In the genomic region with DNA sequence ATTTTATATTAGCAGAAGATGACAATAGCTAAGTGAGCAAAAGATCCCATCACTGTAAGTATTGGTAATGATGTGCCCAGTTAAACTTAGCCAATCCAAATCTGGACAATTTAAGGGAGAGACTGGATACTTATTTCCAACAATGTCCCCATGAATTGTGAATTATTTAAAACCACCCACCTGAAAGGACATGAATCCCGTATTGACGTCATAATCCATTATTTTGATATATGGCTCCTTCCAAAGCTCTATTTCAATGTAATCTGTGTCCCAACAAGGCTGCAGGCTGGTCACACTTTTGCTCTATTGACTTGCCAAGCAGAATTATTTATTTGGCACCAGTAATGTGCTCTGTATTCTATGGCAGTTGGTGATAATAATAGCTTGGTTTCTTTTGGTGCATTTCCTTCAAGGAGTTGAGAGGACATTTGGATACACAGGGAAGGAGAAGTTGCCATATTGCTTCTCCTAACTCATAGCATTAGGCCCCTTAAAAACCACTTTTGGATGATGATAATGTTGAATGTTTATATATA, we compare ENCODE assay signal across 29 cellular contexts.
"Had no signal": no experiment of that assay in that cellular context is flagged by ENCODE, and none has a peak within 500 bp of the region (broad histone marks: within the 10 kb centered on the region; RNA-seq: fewer than 3 reads in every experiment).

No MANE protein-coding gene starts in this region.

- H3K4me1 ChIP-seq: stomach, suprapubic skin, testis, thyroid gland, tibial artery, tibial nerve, transverse colon, upper lobe of left lung, upper lobe of right lung, uterus, vagina had no signal

- H3K27me3 ChIP-seq: stomach, suprapubic skin, testis, thyroid gland, tibial artery, tibial nerve, transverse colon, upper lobe of left lung, upper lobe of right lung, uterus, vagina had no signal

- H3K4me3 ChIP-seq: stomach, suprapubic skin, testis, thoracic aorta, thyroid gland, tibial artery, tibial nerve, transverse colon, upper lobe of left lung, upper lobe of right lung, uterus, vagina had no signal

- DNase-seq: stimulated activated CD4-positive, alpha-beta T cell treated with anti-CD3 and anti-CD28 coated beads, Interleukin-2, amount 100 ng/mL, for 48 hours; stimulated activated CD4-positive, alpha-beta T cell treated with anti-CD3 and anti-CD28 coated beads, Interleukin-4, amount 100 ng/mL, for 1 hour; stimulated activated CD4-positive, alpha-beta T cell treated with anti-CD3 and anti-CD28 coated beads, Interleukin-4, amount 100 ng/mL, for 24 hours; stimulated activated CD4-positive, alpha-beta T cell treated with anti-CD3 and anti-CD28 coated beads, Interleukin-4, amount 100 ng/mL, for 4 hours; stimulated activated CD8-positive, alpha-beta memory T cell treated with anti-CD3 and anti-CD28 coated beads, Interleukin-4, amount 100 ng/mL, for 48 hours; stimulated activated naive B cell treated with anti-CD40 and anti-IgM and Interleukin-4, amounts not matched to agents 10 μg/mL and 1 μg/mL and 100 μg/mL, for 72 hours; stimulated activated naive CD4-positive, alpha-beta T cell; stimulated activated naive CD4-positive, alpha-beta T cell treated with Interleukin-2 at 50 U/mL for 16 hours; stimulated activated naive CD8-positive, alpha-beta T cell treated with anti-CD3 and anti-CD28 coated beads, Interleukin-15, amount 100 ng/mL, for 72 hours; stimulated activated naive CD8-positive, alpha-beta T cell treated with anti-CD3 and anti-CD28 coated beads, Interleukin-15, Interleukin-2, amounts not matched to agents 100 U/mL and 50 U/mL, for 24 hours; stomach; substantia nigra; testis; thyroid gland; tibial artery; transverse colon; trophoblast cell; upper lobe of left lung; upper lobe of right lung; uterus had no signal

- H3K9me3 Mint-ChIP-seq: stimulated activated effector memory CD8-positive, alpha-beta T cell treated with anti-CD3 and anti-CD28 coated beads, Interleukin-12 subunit alpha, Interleukin-12 subunit beta, amount 100 ng/mL, for 72 hours; stimulated activated naive B cell treated with anti-CD40 and anti-IgM and Interleukin-4, amounts not matched to agents 10 μg/mL and 1 μg/mL and 100 μg/mL, for 72 hours had no signal

- H3K27ac Mint-ChIP-seq: stimulated activated effector memory CD8-positive, alpha-beta T cell treated with anti-CD3 and anti-CD28 coated beads, Interleukin-12 subunit alpha, Interleukin-12 subunit beta, amount 100 ng/mL, for 72 hours; stimulated activated memory B cell treated with anti-CD40 and anti-IgM and Interleukin-4, amounts not matched to agents 10 μg/mL and 1 μg/mL and 100 μg/mL, for 72 hours; stimulated activated naive B cell treated with anti-CD40 and anti-IgM and Interleukin-4, amounts not matched to agents 10 μg/mL and 1 μg/mL and 100 μg/mL, for 72 hours; stimulated activated naive CD8-positive, alpha-beta T cell treated with anti-CD3 and anti-CD28 coated beads, Interleukin-15, amount 100 ng/mL, for 72 hours; stimulated activated naive CD8-positive, alpha-beta T cell treated with anti-CD3 and anti-CD28 coated beads, Interleukin-15, Interleukin-2, amounts not matched to agents 100 ng/mL and 50 ng/mL, for 24 hours; type B pancreatic cell had no signal

- H3K27me3 Mint-ChIP-seq: stimulated activated memory B cell treated with anti-CD40 and anti-IgM and Interleukin-4, amounts not matched to agents 10 μg/mL and 1 μg/mL and 100 μg/mL, for 72 hours; stimulated activated naive B cell treated with anti-CD40 and anti-IgM and Interleukin-4, amounts not matched to agents 10 μg/mL and 1 μg/mL and 100 μg/mL, for 72 hours; stimulated activated naive CD8-positive, alpha-beta T cell treated with anti-CD3 and anti-CD28 coated beads, Interleukin-15, amount 100 ng/mL, for 72 hours; type B pancreatic cell had no signal

- ATAC-seq: stimulated activated effector memory CD8-positive, alpha-beta T cell treated with anti-CD3 and anti-CD28 coated beads, Interleukin-12 subunit alpha, Interleukin-12 subunit beta, amount 100 ng/mL, for 72 hours; stimulated activated memory B cell treated with anti-CD40 and anti-IgM and Interleukin-4, amounts not matched to agents 10 μg/mL and 1 μg/mL and 100 μg/mL, for 72 hours; stimulated activated naive B cell treated with anti-CD40 and anti-IgM and Interleukin-4, amounts not matched to agents 10 μg/mL and 1 μg/mL and 100 μg/mL, for 72 hours; stimulated activated naive CD8-positive, alpha-beta T cell treated with anti-CD3 and anti-CD28 coated beads, Interleukin-15, amount 100 ng/mL, for 72 hours; stimulated activated naive CD8-positive, alpha-beta T cell treated with anti-CD3 and anti-CD28 coated beads, Interleukin-15, Interleukin-2, amounts not matched to agents 100 U/mL and 50 U/mL, for 24 hours; upper lobe of right lung had no signal

- H3K36me3 Mint-ChIP-seq: stimulated activated effector memory CD8-positive, alpha-beta T cell treated with anti-CD3 and anti-CD28 coated beads, Interleukin-12 subunit alpha, Interleukin-12 subunit beta, amount 100 ng/mL, for 72 hours; stimulated activated memory B cell treated with anti-CD40 and anti-IgM and Interleukin-4, amounts not matched to agents 10 μg/mL and 1 μg/mL and 100 μg/mL, for 72 hours; stimulated activated naive B cell treated with anti-CD40 and anti-IgM and Interleukin-4, amounts not matched to agents 10 μg/mL and 1 μg/mL and 100 μg/mL, for 72 hours; type B pancreatic cell had no signal

- H3K27ac ChIP-seq: stomach, suprapubic skin, testis, thoracic aorta, thyroid gland, tibial artery, tibial nerve, transverse colon, upper lobe of left lung, upper lobe of right lung, uterus, vagina had no signal

- H3K36me3 ChIP-seq: stomach, suprapubic skin, thoracic aorta, thyroid gland, tibial artery, tibial nerve, transverse colon, upper lobe of left lung, upper lobe of right lung, uterus, vagina had no signal

- H3K4me3 Mint-ChIP-seq: stimulated activated effector memory CD8-positive, alpha-beta T cell treated with anti-CD3 and anti-CD28 coated beads, Interleukin-12 subunit alpha, Interleukin-12 subunit beta, amount 100 ng/mL, for 72 hours; stimulated activated memory B cell treated with anti-CD40 and anti-IgM and Interleukin-4, amounts not matched to agents 10 μg/mL and 1 μg/mL and 100 μg/mL, for 72 hours; stimulated activated naive B cell treated with anti-CD40 and anti-IgM and Interleukin-4, amounts not matched to agents 10 μg/mL and 1 μg/mL and 100 μg/mL, for 72 hours; stimulated activated naive CD8-positive, alpha-beta T cell treated with anti-CD3 and anti-CD28 coated beads, Interleukin-15, amount 100 ng/mL, for 72 hours; stimulated activated naive CD8-positive, alpha-beta T cell treated with anti-CD3 and anti-CD28 coated beads, Interleukin-15, Interleukin-2, amounts not matched to agents 100 ng/mL and 50 ng/mL, for 24 hours; type B pancreatic cell had no signal

- H3K4me1 Mint-ChIP-seq: stimulated activated effector memory CD8-positive, alpha-beta T cell treated with anti-CD3 and anti-CD28 coated beads, Interleukin-12 subunit alpha, Interleukin-12 subunit beta, amount 100 ng/mL, for 72 hours; stimulated activated memory B cell treated with anti-CD40 and anti-IgM and Interleukin-4, amounts not matched to agents 10 μg/mL and 1 μg/mL and 100 μg/mL, for 72 hours; stimulated activated naive B cell treated with anti-CD40 and anti-IgM and Interleukin-4, amounts not matched to agents 10 μg/mL and 1 μg/mL and 100 μg/mL, for 72 hours; stimulated activated naive CD8-positive, alpha-beta T cell treated with anti-CD3 and anti-CD28 coated beads, Interleukin-15, amount 100 ng/mL, for 72 hours had no signal

- H3K9me3 ChIP-seq: stomach, suprapubic skin, testis, thoracic aorta, thyroid gland, tibial artery, tibial nerve, transverse colon, upper lobe of left lung, upper lobe of right lung, uterus, vagina had no signal

- FAIRE-seq: urothelium cell line had no signal
